14 cellular contexts compared by ENCODE assay signal in the genomic region with DNA sequence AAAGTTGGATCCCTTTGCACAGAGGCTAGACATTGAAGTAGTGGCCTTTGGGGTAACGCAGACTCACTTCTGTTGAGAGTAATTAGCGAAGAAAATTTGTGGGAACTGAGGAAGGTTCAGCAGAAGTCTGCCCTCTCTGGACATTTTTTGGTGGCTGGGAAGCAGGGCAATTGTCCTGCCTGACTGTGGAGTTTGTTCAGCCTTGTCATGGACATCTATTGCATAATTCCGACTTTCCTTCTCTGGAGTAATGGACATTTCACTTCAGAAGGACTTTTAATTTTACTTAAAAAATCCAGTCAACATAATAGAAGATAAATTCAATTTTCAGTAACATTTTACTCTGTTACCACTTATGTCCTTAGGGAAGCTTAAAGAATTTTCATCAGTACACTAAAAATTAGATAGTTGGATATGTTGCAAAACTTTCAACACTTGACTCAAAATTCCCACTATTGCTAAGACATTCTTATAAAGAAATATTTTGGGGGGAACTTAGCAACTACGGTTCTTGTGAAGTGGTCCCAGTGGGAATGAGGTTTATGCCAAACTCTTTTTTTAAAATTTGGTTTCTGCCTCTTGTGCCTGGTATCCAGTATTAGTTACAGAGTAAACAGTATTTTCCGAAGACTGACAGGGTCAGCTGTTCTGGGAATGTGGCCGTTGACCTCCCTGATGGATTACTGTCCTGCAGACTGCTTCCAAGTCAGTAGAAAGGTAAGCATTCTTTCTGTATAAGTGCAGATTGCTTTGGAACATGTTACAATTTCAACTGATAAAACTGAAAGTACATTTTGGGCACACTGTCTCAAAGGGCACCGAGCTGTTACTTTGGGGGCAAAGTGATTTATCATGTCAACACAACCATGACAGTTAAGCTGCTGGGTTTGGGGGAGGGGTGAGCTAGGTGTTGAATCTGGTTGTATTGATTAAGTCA.
DNase-seq lines count a peak whose midpoint lies in the region; ATAC-seq and TF ChIP-seq lines count a peak whose summit lies in the region.
"Had no signal": no experiment of that assay in that cellular context is flagged by ENCODE, and none has a peak within 500 bp of the region (broad histone marks: within the 10 kb centered on the region; RNA-seq: fewer than 3 reads in every experiment).

No MANE protein-coding gene starts in this region.

- ATAC-seq in left ventricle myocardium superior = peak; percentile 90
- peak; percentile 87 to 96 (median 93) for ATAC-seq in psoas muscle
- no peak for ATAC-seq in GM19324 (IDR thresholded peaks at IDR 0.05; ENCODE audit: low FRiP score, unreplicated experiment)
- ATAC-seq in HG03520 (IDR thresholded peaks at IDR 0.05; ENCODE audit: unreplicated experiment) = no peak
- no peak for ATAC-seq in GM19467 (IDR thresholded peaks at IDR 0.05; ENCODE audit: unreplicated experiment)
- ATAC-seq: GM23338 had no signal

- H3K4me3 ChIP-seq in BLaER1 = no peak overlapping the region
- H3K4me3 ChIP-seq in psoas muscle = peak overlapping the region; percentile 57
- H3K4me3 ChIP-seq: GM23338, upper lobe of left lung had no signal

- H3K9me3 ChIP-seq in BLaER1 (no peaks in the 10 kb centered on the region), psoas muscle (no peaks in the 10 kb centered on the region)
- H3K9me3 ChIP-seq: upper lobe of left lung had no signal

- 28 to 37% (median 33%) methylated on average over 7 of the region's 7 CpGs for WGBS in psoas muscle, 3 donors

- peak overlapping the region; percentile 18; the same call in 1 of the 2 replicates for H3K9ac ChIP-seq in BLaER1

- no peaks in the 10 kb centered on the region for H4K20me1 ChIP-seq in BLaER1

- no peaks in the 10 kb centered on the region for H3K27me3 ChIP-seq in BLaER1
- H3K27me3 ChIP-seq in psoas muscle (ENCODE audit: insufficient read depth in 3 of 3, low read length in 2 of 3) = no peaks in the 10 kb centered on the region
- H3K27me3 ChIP-seq: upper lobe of left lung had no signal

- no peak for TF ChIP-seq CTCF in psoas muscle (IDR thresholded peaks at IDR 0.05)

- H3K4me2 ChIP-seq in BLaER1 = peak overlapping the region; percentile 70
- H3K4me2 ChIP-seq: GM23338 had no signal

- H3K36me3 ChIP-seq in BLaER1 = no peaks in the 10 kb centered on the region
- no peaks in the 10 kb centered on the region for H3K36me3 ChIP-seq in psoas muscle (ENCODE audit: insufficient read depth in 1 of 2, low read depth in 1 of 2)
- H3K36me3 ChIP-seq: upper lobe of left lung had no signal

- DNase-seq in amniotic epithelial cell (ENCODE audit: low read depth) = peak; percentile 22
- peak; percentile 29 for DNase-seq in left ventricle myocardium superior
- DNase-seq in psoas muscle = peak; percentile 40 to 68
- DNase-seq in NCI-H748 treated with DMSO at 0.1 percent for 48 hours (lab: John Stamatoyannopoulos, UW) = no peak
- DNase-seq: activated CD4-positive, alpha-beta T cell treated with anti-CD3 and anti-CD28 coated beads, Interleukin-2, amount 50 U/mL, for 4 hours; activated effector memory CD4-positive, alpha-beta T cell treated with anti-CD3 and anti-CD28 coated beads, Interleukin-2, amount 50 U/mL, for 16 hours; DMS153; T-helper 9 cell; upper lobe of left lung had no signal

- H3K27ac ChIP-seq in BLaER1 (peak overlapping the region; percentile 36; the same call in 1 of the 2 replicates), psoas muscle (peak overlapping the region; percentile 92)
- H3K27ac ChIP-seq: upper lobe of left lung had no signal

- intact Hi-C loops in left ventricle myocardium superior (cut with micrococcal nuclease) (no loop called here), psoas muscle (cut with DNase I) (loop anchor here in 1 of 2 donors (10.0 kb wide), 1 partner anchor 64 kb away; no protein-coding TSS in a partner anchor)

- H3K4me1 ChIP-seq in BLaER1 = peaks cover 14% of the 10 kb centered on the region
- peaks cover 45% of the 10 kb centered on the region for H3K4me1 ChIP-seq in psoas muscle
- H3K4me1 ChIP-seq: upper lobe of left lung had no signal

Comparison
In these comparisons a context has a peak if more than half of its experiments do, and no peak if none do; other contexts are left out.
1. ATAC-seq: peak in left ventricle myocardium superior (single experiment) and psoas muscle (4 of 4); none in GM19324 (single experiment), HG03520 (single experiment) and GM19467 (single experiment).